ENCODE assay signal across 1 cellular context in the genomic region with DNA sequence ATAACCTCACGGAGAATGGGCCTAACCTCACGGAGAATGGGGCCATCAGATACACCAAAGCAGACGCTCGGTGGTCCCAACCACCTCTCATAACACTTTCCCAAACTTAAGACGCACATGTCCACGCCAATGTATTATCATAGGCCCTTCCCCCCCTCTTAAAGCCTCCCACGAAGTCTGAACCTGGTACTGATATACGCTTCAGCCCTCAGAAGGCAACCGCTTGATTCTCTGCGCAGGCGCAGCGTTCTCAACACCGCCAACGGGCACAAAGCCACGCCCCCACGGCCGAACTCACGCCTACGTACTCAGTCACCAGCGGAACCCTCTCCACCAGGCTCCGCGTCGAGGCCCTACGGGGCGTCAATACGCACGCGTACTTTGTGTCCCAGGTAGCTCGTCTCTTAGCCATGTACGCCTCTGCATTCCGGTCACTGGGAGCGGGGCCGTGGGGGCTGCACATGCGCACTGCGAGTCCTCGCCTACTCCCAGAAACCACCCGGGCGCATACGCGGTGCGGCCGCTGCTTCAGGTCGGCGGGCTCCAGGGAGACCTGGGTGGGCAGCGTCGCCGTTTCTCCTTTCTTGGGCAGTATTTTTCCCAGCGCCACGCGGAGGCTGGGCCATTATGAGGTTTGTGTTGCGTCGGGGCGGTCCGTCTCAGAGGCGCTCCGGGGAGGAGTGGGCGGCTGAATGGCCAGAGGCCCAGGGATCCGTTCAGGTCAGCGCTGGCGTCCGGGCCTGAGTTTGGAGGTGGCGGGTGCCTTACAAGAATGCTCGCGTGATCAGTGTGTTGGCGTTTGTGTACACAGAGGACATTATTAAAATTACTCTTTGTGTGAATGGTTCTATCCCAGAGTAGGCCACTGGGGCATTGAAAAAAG.
A peak's percentile ranks its signal among the peaks of the same experiment; 100 is the strongest.
TF ChIP-seq lines count a peak whose summit lies in the region.

No MANE protein-coding gene starts in this region.

TF ChIP-seq in GM12878, 131 proteins besides CTCF, POLR2A, EP300 and RAD21 (continued from another document):
- TF ChIP-seq IKZF1 (conservative IDR thresholded peaks at IDR 0.05) (peak; percentile 50), NRF1 (conservative IDR thresholded peaks at IDR 0.05; ENCODE audit: low read depth, low read length) (peak; percentile 46; the same call in 1 of the 2 replicates), PAX5 (IDR thresholded peaks at IDR 0.05; ENCODE audit: borderline replicate concordance, low read depth, low read length) (peak; percentile 28; the same call in 1 of the 2 replicates), EGR1 (IDR thresholded peaks at IDR 0.05; ENCODE audit: borderline replicate concordance in 1 of 2, low read depth in 2 of 2, low read length in 2 of 2) (0 out of 3 replicates have a peak, but pooled peaks of 1 of the 2 experiments have one; percentile 17), POLR2AphosphoS5 (IDR thresholded peaks at IDR 0.05; ENCODE audit: low read length) (peak; percentile 57; the same call in 1 of the 2 replicates), RFX5 (IDR thresholded peaks at IDR 0.05; ENCODE audit: low read depth, low read length) (peak; percentile 40; the same call in 1 of the 2 replicates), TCF3 (IDR thresholded peaks at IDR 0.05; ENCODE audit: borderline replicate concordance, insufficient read depth, low read depth, low read length) (no peak)
- TF ChIP-seq, protein P1, sequence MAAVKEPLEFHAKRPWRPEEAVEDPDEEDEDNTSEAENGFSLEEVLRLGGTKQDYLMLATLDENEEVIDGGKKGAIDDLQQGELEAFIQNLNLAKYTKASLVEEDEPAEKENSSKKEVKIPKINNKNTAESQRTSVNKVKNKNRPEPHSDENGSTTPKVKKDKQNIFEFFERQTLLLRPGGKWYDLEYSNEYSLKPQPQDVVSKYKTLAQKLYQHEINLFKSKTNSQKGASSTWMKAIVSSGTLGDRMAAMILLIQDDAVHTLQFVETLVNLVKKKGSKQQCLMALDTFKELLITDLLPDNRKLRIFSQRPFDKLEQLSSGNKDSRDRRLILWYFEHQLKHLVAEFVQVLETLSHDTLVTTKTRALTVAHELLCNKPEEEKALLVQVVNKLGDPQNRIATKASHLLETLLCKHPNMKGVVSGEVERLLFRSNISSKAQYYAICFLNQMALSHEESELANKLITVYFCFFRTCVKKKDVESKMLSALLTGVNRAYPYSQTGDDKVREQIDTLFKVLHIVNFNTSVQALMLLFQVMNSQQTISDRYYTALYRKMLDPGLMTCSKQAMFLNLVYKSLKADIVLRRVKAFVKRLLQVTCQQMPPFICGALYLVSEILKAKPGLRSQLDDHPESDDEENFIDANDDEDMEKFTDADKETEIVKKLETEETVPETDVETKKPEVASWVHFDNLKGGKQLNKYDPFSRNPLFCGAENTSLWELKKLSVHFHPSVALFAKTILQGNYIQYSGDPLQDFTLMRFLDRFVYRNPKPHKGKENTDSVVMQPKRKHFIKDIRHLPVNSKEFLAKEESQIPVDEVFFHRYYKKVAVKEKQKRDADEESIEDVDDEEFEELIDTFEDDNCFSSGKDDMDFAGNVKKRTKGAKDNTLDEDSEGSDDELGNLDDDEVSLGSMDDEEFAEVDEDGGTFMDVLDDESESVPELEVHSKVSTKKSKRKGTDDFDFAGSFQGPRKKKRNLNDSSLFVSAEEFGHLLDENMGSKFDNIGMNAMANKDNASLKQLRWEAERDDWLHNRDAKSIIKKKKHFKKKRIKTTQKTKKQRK (IDR thresholded peaks at IDR 0.05; ENCODE audit: low read depth, low read length) = no peak
- TF ChIP-seq, protein P2, sequence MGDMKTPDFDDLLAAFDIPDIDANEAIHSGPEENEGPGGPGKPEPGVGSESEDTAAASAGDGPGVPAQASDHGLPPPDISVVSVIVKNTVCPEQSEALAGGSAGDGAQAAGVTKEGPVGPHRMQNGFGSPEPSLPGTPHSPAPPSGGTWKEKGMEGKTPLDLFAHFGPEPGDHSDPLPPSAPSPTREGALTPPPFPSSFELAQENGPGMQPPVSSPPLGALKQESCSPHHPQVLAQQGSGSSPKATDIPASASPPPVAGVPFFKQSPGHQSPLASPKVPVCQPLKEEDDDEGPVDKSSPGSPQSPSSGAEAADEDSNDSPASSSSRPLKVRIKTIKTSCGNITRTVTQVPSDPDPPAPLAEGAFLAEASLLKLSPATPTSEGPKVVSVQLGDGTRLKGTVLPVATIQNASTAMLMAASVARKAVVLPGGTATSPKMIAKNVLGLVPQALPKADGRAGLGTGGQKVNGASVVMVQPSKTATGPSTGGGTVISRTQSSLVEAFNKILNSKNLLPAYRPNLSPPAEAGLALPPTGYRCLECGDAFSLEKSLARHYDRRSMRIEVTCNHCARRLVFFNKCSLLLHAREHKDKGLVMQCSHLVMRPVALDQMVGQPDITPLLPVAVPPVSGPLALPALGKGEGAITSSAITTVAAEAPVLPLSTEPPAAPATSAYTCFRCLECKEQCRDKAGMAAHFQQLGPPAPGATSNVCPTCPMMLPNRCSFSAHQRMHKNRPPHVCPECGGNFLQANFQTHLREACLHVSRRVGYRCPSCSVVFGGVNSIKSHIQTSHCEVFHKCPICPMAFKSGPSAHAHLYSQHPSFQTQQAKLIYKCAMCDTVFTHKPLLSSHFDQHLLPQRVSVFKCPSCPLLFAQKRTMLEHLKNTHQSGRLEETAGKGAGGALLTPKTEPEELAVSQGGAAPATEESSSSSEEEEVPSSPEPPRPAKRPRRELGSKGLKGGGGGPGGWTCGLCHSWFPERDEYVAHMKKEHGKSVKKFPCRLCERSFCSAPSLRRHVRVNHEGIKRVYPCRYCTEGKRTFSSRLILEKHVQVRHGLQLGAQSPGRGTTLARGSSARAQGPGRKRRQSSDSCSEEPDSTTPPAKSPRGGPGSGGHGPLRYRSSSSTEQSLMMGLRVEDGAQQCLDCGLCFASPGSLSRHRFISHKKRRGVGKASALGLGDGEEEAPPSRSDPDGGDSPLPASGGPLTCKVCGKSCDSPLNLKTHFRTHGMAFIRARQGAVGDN (IDR thresholded peaks at IDR 0.05) = peak; percentile 65
- TF ChIP-seq, protein P3, sequence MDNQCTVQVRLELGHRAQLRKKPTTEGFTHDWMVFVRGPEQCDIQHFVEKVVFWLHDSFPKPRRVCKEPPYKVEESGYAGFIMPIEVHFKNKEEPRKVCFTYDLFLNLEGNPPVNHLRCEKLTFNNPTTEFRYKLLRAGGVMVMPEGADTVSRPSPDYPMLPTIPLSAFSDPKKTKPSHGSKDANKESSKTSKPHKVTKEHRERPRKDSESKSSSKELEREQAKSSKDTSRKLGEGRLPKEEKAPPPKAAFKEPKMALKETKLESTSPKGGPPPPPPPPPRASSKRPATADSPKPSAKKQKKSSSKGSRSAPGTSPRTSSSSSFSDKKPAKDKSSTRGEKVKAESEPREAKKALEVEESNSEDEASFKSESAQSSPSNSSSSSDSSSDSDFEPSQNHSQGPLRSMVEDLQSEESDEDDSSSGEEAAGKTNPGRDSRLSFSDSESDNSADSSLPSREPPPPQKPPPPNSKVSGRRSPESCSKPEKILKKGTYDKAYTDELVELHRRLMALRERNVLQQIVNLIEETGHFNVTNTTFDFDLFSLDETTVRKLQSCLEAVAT (IDR thresholded peaks at IDR 0.05) = peak; percentile 66; the same call in 1 of the 2 replicates
